Comparison of ENCODE assay signal across 2 cellular contexts in the genomic region with DNA sequence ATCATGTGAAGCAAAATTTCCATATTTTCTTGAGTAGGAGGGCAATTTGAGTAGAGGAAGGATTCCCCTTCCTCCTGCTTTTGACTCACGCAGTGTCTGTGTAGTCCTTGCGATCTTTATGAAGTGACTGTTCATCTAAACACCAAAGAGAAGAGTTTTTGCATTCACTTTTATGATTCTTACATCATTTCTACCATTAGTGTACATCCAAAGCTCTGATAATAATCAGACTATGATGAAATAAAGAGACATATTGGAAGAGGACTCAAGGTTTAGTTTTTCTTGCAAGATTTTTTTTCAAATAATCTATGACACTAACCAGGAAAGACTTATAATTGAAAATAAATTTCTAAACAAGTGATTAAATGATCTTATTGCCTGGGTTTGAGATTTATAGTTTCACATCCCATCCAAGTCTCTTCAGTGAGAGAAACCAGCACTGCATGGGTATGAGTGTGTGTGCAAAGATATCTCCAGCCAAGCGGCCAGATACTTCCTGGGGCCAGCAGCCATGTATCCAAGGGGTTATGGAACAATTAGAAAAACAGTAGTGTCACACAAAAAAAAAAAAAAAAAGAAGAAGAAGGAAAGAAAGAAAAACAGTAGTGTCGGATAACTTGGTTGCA.
A peak's percentile ranks its signal among the peaks of the same experiment; 100 is the strongest.
TF ChIP-seq lines count a peak whose summit lies in the region.

No MANE protein-coding gene starts in this region.

TF ChIP-seq in SK-N-SH treated with all-trans-retinoic acid at 6 μM for 48 hours, 23 proteins besides CTCF, POLR2A, EP300 and RAD21 (continued from another document):
- TF ChIP-seq, protein P1, sequence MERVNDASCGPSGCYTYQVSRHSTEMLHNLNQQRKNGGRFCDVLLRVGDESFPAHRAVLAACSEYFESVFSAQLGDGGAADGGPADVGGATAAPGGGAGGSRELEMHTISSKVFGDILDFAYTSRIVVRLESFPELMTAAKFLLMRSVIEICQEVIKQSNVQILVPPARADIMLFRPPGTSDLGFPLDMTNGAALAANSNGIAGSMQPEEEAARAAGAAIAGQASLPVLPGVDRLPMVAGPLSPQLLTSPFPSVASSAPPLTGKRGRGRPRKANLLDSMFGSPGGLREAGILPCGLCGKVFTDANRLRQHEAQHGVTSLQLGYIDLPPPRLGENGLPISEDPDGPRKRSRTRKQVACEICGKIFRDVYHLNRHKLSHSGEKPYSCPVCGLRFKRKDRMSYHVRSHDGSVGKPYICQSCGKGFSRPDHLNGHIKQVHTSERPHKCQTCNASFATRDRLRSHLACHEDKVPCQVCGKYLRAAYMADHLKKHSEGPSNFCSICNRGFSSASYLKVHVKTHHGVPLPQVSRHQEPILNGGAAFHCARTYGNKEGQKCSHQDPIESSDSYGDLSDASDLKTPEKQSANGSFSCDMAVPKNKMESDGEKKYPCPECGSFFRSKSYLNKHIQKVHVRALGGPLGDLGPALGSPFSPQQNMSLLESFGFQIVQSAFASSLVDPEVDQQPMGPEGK (CRISPR knock-in tag; IDR thresholded peaks at IDR 0.05; ENCODE audit: borderline replicate concordance): no peak
- peak; percentile 73 for TF ChIP-seq ISL1 (CRISPR knock-in tag; IDR thresholded peaks at IDR 0.05)
- no peak for TF ChIP-seq ZNF70 (CRISPR knock-in tag; IDR thresholded peaks at IDR 0.05)
- TF ChIP-seq TCF4 (CRISPR knock-in tag; IDR thresholded peaks at IDR 0.05; ENCODE audit: borderline replicate concordance): no peak
- 0 out of 2 replicates have a peak, but pooled peaks have one; percentile 8 for TF ChIP-seq TOX (CRISPR knock-in tag; IDR thresholded peaks at IDR 0.05; ENCODE audit: borderline replicate concordance)
- TF ChIP-seq ZFP30 (CRISPR knock-in tag; IDR thresholded peaks at IDR 0.05): no peak
- no peak for TF ChIP-seq ARNTL (CRISPR knock-in tag; IDR thresholded peaks at IDR 0.05; ENCODE audit: borderline replicate concordance, low read depth)

TF ChIP-seq in SK-N-SH, 30 proteins besides CTCF, POLR2A, EP300 and RAD21:
- no peak for TF ChIP-seq PBX3 (IDR thresholded peaks at IDR 0.05)
- no peak for TF ChIP-seq FOXJ3 (CRISPR knock-in tag; IDR thresholded peaks at IDR 0.05)
- TF ChIP-seq ELF1 (IDR thresholded peaks at IDR 0.05): no peak
- TF ChIP-seq GATA2 (CRISPR knock-in tag; IDR thresholded peaks at IDR 0.05): no peak
- TF ChIP-seq, protein P2, sequence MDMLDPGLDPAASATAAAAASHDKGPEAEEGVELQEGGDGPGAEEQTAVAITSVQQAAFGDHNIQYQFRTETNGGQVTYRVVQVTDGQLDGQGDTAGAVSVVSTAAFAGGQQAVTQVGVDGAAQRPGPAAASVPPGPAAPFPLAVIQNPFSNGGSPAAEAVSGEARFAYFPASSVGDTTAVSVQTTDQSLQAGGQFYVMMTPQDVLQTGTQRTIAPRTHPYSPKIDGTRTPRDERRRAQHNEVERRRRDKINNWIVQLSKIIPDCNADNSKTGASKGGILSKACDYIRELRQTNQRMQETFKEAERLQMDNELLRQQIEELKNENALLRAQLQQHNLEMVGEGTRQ (IDR thresholded peaks at IDR 0.05; ENCODE audit: borderline replicate concordance, low read depth, low read length): no peak
- TF ChIP-seq FOXM1 (IDR thresholded peaks at IDR 0.05; ENCODE audit: low read depth): no peak
- no peak for TF ChIP-seq GABPA (IDR thresholded peaks at IDR 0.05; ENCODE audit: low read depth)
- no peak for TF ChIP-seq TCF12 (IDR thresholded peaks at IDR 0.05)
- TF ChIP-seq TAF1 (IDR thresholded peaks at IDR 0.05; ENCODE audit: borderline replicate concordance, low read depth, low read length): no peak
- no peak for TF ChIP-seq POLR2AphosphoS5 (IDR thresholded peaks at IDR 0.05; ENCODE audit: low read depth, low read length)
- TF ChIP-seq TEAD4 (IDR thresholded peaks at IDR 0.05; ENCODE audit: borderline replicate concordance, insufficient read depth): no peak
- TF ChIP-seq NRF1 (IDR thresholded peaks at IDR 0.05; ENCODE audit: low read depth, low read length): no peak
- no peak for TF ChIP-seq RFX5 (IDR thresholded peaks at IDR 0.05; ENCODE audit: low read length)
- TF ChIP-seq, protein P3, sequence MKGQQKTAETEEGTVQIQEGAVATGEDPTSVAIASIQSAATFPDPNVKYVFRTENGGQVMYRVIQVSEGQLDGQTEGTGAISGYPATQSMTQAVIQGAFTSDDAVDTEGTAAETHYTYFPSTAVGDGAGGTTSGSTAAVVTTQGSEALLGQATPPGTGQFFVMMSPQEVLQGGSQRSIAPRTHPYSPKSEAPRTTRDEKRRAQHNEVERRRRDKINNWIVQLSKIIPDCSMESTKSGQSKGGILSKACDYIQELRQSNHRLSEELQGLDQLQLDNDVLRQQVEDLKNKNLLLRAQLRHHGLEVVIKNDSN (IDR thresholded peaks at IDR 0.05; ENCODE audit: borderline replicate concordance, low read depth): no peak
- TF ChIP-seq SMC3 (IDR thresholded peaks at IDR 0.05; ENCODE audit: low read depth, low read length): no peak
- TF ChIP-seq MAX (IDR thresholded peaks at IDR 0.05; ENCODE audit: low read depth): no peak
- TF ChIP-seq RCOR1 (IDR thresholded peaks at IDR 0.05; ENCODE audit: low read length): no peak
